1 cellular context compared by ENCODE assay signal in genomic region chr3:53498993-53499641, GRCh38.
TF ChIP-seq lines count a peak whose summit lies in the region.

No MANE protein-coding gene starts in this region.

TF ChIP-seq in GM23338, 12 proteins besides CTCF, POLR2A, EP300 and RAD21 (continued from another document):
- TF ChIP-seq, protein P1, sequence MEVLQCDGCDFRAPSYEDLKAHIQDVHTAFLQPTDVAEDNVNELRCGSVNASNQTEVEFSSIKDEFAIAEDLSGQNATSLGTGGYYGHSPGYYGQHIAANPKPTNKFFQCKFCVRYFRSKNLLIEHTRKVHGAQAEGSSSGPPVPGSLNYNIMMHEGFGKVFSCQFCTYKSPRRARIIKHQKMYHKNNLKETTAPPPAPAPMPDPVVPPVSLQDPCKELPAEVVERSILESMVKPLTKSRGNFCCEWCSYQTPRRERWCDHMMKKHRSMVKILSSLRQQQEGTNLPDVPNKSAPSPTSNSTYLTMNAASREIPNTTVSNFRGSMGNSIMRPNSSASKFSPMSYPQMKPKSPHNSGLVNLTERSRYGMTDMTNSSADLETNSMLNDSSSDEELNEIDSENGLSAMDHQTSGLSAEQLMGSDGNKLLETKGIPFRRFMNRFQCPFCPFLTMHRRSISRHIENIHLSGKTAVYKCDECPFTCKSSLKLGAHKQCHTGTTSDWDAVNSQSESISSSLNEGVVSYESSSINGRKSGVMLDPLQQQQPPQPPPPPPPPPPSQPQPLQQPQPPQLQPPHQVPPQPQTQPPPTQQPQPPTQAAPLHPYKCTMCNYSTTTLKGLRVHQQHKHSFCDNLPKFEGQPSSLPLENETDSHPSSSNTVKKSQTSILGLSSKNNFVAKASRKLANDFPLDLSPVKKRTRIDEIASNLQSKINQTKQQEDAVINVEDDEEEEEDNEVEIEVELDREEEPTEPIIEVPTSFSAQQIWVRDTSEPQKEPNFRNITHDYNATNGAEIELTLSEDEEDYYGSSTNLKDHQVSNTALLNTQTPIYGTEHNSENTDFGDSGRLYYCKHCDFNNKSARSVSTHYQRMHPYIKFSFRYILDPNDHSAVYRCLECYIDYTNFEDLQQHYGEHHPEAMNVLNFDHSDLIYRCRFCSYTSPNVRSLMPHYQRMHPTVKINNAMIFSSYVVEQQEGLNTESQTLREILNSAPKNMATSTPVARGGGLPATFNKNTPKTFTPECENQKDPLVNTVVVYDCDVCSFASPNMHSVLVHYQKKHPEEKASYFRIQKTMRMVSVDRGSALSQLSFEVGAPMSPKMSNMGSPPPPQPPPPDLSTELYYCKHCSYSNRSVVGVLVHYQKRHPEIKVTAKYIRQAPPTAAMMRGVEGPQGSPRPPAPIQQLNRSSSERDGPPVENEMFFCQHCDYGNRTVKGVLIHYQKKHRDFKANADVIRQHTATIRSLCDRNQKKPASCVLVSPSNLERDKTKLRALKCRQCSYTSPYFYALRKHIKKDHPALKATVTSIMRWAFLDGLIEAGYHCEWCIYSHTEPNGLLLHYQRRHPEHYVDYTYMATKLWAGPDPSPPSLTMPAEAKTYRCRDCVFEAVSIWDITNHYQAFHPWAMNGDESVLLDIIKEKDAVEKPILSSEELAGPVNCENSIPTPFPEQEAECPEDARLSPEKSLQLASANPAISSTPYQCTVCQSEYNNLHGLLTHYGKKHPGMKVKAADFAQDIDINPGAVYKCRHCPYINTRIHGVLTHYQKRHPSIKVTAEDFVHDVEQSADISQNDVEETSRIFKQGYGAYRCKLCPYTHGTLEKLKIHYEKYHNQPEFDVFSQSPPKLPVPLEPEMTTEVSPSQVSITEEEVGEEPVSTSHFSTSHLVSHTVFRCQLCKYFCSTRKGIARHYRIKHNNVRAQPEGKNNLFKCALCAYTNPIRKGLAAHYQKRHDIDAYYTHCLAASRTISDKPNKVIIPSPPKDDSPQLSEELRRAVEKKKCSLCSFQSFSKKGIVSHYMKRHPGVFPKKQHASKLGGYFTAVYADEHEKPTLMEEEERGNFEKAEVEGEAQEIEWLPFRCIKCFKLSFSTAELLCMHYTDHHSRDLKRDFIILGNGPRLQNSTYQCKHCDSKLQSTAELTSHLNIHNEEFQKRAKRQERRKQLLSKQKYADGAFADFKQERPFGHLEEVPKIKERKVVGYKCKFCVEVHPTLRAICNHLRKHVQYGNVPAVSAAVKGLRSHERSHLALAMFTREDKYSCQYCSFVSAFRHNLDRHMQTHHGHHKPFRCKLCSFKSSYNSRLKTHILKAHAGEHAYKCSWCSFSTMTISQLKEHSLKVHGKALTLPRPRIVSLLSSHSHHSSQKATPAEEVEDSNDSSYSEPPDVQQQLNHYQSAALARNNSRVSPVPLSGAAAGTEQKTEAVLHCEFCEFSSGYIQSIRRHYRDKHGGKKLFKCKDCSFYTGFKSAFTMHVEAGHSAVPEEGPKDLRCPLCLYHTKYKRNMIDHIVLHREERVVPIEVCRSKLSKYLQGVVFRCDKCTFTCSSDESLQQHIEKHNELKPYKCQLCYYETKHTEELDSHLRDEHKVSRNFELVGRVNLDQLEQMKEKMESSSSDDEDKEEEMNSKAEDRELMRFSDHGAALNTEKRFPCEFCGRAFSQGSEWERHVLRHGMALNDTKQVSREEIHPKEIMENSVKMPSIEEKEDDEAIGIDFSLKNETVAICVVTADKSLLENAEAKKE (CRISPR knock-in tag; IDR thresholded peaks at IDR 0.05), result no peak
- TF ChIP-seq NANOG (IDR thresholded peaks at IDR 0.05; ENCODE audit: borderline replicate concordance), result no peak
- TF ChIP-seq POLR2AphosphoS5 (IDR thresholded peaks at IDR 0.05; ENCODE audit: low read depth), result no peak
- TF ChIP-seq EZH2 (IDR thresholded peaks at IDR 0.05; ENCODE audit: low read depth, unreplicated experiment), result no peak
